Comparison of ENCODE assay signal across 1 cellular context in genomic region chr12:3071107-3071506, GRCh38.
A peak's percentile ranks its signal among the peaks of the same experiment; 100 is the strongest.
TF ChIP-seq lines count a peak whose summit lies in the region.

No MANE protein-coding gene starts in this region.

TF ChIP-seq in HepG2, 621 proteins besides CTCF, POLR2A, EP300 and RAD21 (continued from another document):
- peak; percentile 17; the same call in 1 of the 2 replicates for TF ChIP-seq ZNF687 (CRISPR knock-in tag; IDR thresholded peaks at IDR 0.05)
- peak; percentile 69 for TF ChIP-seq TEAD3 (CRISPR knock-in tag; optimal IDR thresholded peaks at IDR 0.05; ENCODE audit: borderline replicate concordance)
- TF ChIP-seq TFAP4 (IDR thresholded peaks at IDR 0.05; ENCODE audit: borderline replicate concordance, low read depth), result peak; percentile 62; the same call in 1 of the 2 replicates
TF ChIP-seq in HepG2: peak in this region for 3.
